ENCODE assay signal across 26 cellular contexts in genomic region chr5:79871721-79872120, GRCh38.
"Had no signal": no experiment of that assay in that cellular context is flagged by ENCODE, and none has a peak within 500 bp of the region (broad histone marks: within the 10 kb centered on the region; RNA-seq: fewer than 3 reads in every experiment).

No MANE protein-coding gene starts in this region.

- H3K9me3 Mint-ChIP-seq: naive thymus-derived CD8-positive, alpha-beta T cell; stimulated activated naive CD8-positive, alpha-beta T cell treated with anti-CD3 and anti-CD28 coated beads, Interleukin-15, amount 100 ng/mL, for 72 hours had no signal

- H3K9me3 ChIP-seq: gastrocnemius medialis, left lung, lower lobe of right lung, ovary, right lobe of liver, suprapubic skin, transverse colon, upper lobe of right lung, uterus had no signal

- H3K36me3 Mint-ChIP-seq: naive thymus-derived CD8-positive, alpha-beta T cell had no signal

- H3K27ac Mint-ChIP-seq: naive thymus-derived CD8-positive, alpha-beta T cell had no signal

- H3K4me3 ChIP-seq: gastrocnemius medialis, left lung, lower lobe of right lung, ovary, right lobe of liver, smooth muscle cell, suprapubic skin, transverse colon, upper lobe of right lung, uterus had no signal

- DNase-seq: cortex of kidney; effector CD4-positive, alpha-beta T cell; foreskin fibroblast; head of caudate nucleus; hippocampal formation; left cardiac atrium; left lung; lower lobe of right lung; naive thymus-derived CD8-positive, alpha-beta T cell; occipital lobe; ovary; posterior cingulate gyrus; retina; right lobe of liver; stimulated activated CD4-positive, alpha-beta T cell treated with anti-CD3 and anti-CD28 coated beads, Interleukin-12 subunit alpha, Interleukin-12 subunit beta, amount 100 ng/mL, for 4 hours; stimulated activated CD4-positive, alpha-beta T cell treated with anti-CD3 and anti-CD28 coated beads, Interleukin-1b, Interleukin-23, amount 100 ng/mL, for 48 hours; stimulated activated CD4-positive, alpha-beta T cell treated with anti-CD3 and anti-CD28 coated beads, Interleukin-4, amount 100 ng/mL, for 1 hour; stimulated activated CD8-positive, alpha-beta memory T cell treated with anti-CD3 and anti-CD28 coated beads, Interleukin-4, amount 100 ng/mL, for 48 hours; stimulated activated naive CD4-positive, alpha-beta T cell; stimulated activated naive CD8-positive, alpha-beta T cell treated with anti-CD3 and anti-CD28 coated beads, Interleukin-15, amount 100 ng/mL, for 72 hours; transverse colon; upper lobe of right lung had no signal

- H3K27ac ChIP-seq: left lung, lower lobe of right lung, ovary, right lobe of liver, suprapubic skin, transverse colon, upper lobe of right lung, uterus had no signal

- H3K4me3 Mint-ChIP-seq: naive thymus-derived CD8-positive, alpha-beta T cell; stimulated activated naive CD8-positive, alpha-beta T cell treated with anti-CD3 and anti-CD28 coated beads, Interleukin-15, amount 100 ng/mL, for 72 hours had no signal

- H3K4me1 ChIP-seq: left lung, lower lobe of right lung, right lobe of liver, suprapubic skin, transverse colon, upper lobe of right lung, uterus had no signal

- H3K36me3 ChIP-seq: gastrocnemius medialis, left lung, lower lobe of right lung, ovary, right lobe of liver, suprapubic skin, transverse colon, upper lobe of right lung, uterus had no signal

- H3K27me3 ChIP-seq: gastrocnemius medialis, ovary, right lobe of liver, transverse colon, upper lobe of right lung, uterus had no signal

- H3K4me1 Mint-ChIP-seq: naive thymus-derived CD8-positive, alpha-beta T cell; stimulated activated naive CD8-positive, alpha-beta T cell treated with anti-CD3 and anti-CD28 coated beads, Interleukin-15, amount 100 ng/mL, for 72 hours had no signal
